Comparison of ENCODE assay signal across 8 cellular contexts in genomic region chr11:70471254-70471653, GRCh38.
A peak's percentile ranks its signal among the peaks of the same experiment; 100 is the strongest.
DNase-seq lines count a peak whose midpoint lies in the region; ATAC-seq and TF ChIP-seq lines count a peak whose summit lies in the region.

No MANE protein-coding gene starts in this region.

- H3K4me2 ChIP-seq in SK-N-SH = no peak overlapping the region

- H3K4me1 ChIP-seq in SK-N-SH (ENCODE audit: control insufficient read depth in 1 of 2, insufficient read depth in 2 of 2, low read depth in 1 of 2, low read length in 1 of 2) (no peaks in the 10 kb centered on the region; a peak in 1 of 4 replicates), Peyer's patch (no peaks in the 10 kb centered on the region)

- no peak for ATAC-seq in SK-N-SH treated with all-trans-retinoic acid at 6 μM for 48 hours

- H3K27me3 ChIP-seq in SK-N-SH (ENCODE audit: insufficient read depth) (no peaks in the 10 kb centered on the region), WERI-Rb-1 (ENCODE audit: insufficient read depth, low read depth, severe bottlenecking) (no peaks in the 10 kb centered on the region), Peyer's patch (no peaks in the 10 kb centered on the region)

- H3K9me2 ChIP-seq in SK-N-SH = no peaks in the 10 kb centered on the region

- H3K36me3 Mint-ChIP-seq in osteocyte (ENCODE audit: unreplicated experiment) = no peaks in the 10 kb centered on the region

- no peaks in the 10 kb centered on the region for H3K79me2 ChIP-seq in SK-N-SH (ENCODE audit: insufficient read depth)

- H3K27ac Mint-ChIP-seq in osteocyte (ENCODE audit: unreplicated experiment) = no peak overlapping the region

- H3K9me3 ChIP-seq in SK-N-SH (no peaks in the 10 kb centered on the region), WERI-Rb-1 (ENCODE audit: severe bottlenecking) (no peaks in the 10 kb centered on the region), Peyer's patch (no peaks in the 10 kb centered on the region)

- H3K27ac ChIP-seq in SK-N-SH (ENCODE audit: low read depth in 2 of 2, low read length in 1 of 2) = no peak overlapping the region
- H3K27ac ChIP-seq in WERI-Rb-1 = no peak overlapping the region
- no peak overlapping the region for H3K27ac ChIP-seq in Peyer's patch

- H3K27me3 Mint-ChIP-seq in osteocyte (ENCODE audit: unreplicated experiment) = peaks cover 19% of the 10 kb centered on the region

- no peaks in the 10 kb centered on the region for H3K9me3 Mint-ChIP-seq in osteocyte (ENCODE audit: unreplicated experiment)

- CTCF ChIA-PET in SK-N-SH (lab: Yijun Ruan, JAX) = interaction anchor here (0.6 to 2.9 kb wide), 7 partner anchors 10 to 344 kb away, joined by 3 to 9 read pairs (median 4); no protein-coding TSS in a partner anchor

- DNase-seq in SK-N-SH (peak; percentile 56), HUDEP-2 (lab: John Stamatoyannopoulos, UW; ENCODE audit: unreplicated experiment in 76 of 76) (peak in 73 of 76 experiments; percentile 28 to 91 (median 74)), WERI-Rb-1 (peak; percentile 62), osteocyte (ENCODE audit: extremely low spot score, unreplicated experiment) (no peak), Peyer's patch (no peak), SHP77 treated with DMSO at 0.1 percent for 48 hours (lab: John Stamatoyannopoulos, UW) (no peak), COLO668 (lab: John Stamatoyannopoulos, UW; ENCODE audit: unreplicated experiment) (no peak)

- no peak for TF ChIP-seq POLR2A in Peyer's patch (IDR thresholded peaks at IDR 0.05)

- no peaks in the 10 kb centered on the region for H3K4me1 Mint-ChIP-seq in osteocyte (ENCODE audit: unreplicated experiment)

- H3F3A ChIP-seq in SK-N-SH (replicated peaks; ENCODE audit: insufficient read depth) = no peaks in the 10 kb centered on the region

- 40% methylated on average over 7 of the region's 7 CpGs for WGBS in SK-N-SH (ENCODE audit: low lambda C conversion rate)

- H3K4me3 ChIP-seq in SK-N-SH (ENCODE audit: low read depth in 2 of 2, low read length in 1 of 2) (no peak overlapping the region), WERI-Rb-1 (ENCODE audit: low read depth, low read length) (no peak overlapping the region), Peyer's patch (no peak overlapping the region)

- no peak for TF ChIP-seq RAD21 in SK-N-SH (IDR thresholded peaks at IDR 0.05; ENCODE audit: low read length)

- POLR2A ChIA-PET in SK-N-SH (lab: Yijun Ruan, JAX) = no interaction called here

- no peaks in the 10 kb centered on the region for H4K20me1 ChIP-seq in SK-N-SH (ENCODE audit: insufficient read depth)

- no peak overlapping the region for H3K4me3 Mint-ChIP-seq in osteocyte (ENCODE audit: unreplicated experiment)

- no peak for TF ChIP-seq EP300 in SK-N-SH (IDR thresholded peaks at IDR 0.05; ENCODE audit: borderline replicate concordance in 1 of 2, low read depth in 1 of 2, low read length in 1 of 2)

- no peak overlapping the region for H3K9ac ChIP-seq in SK-N-SH

- H3K36me3 ChIP-seq in SK-N-SH (replicated peaks in 1 of 2; ENCODE audit: control insufficient read depth in 1 of 2, insufficient read depth in 2 of 2, low read length in 1 of 2) = no peaks in the 10 kb centered on the region
- no peaks in the 10 kb centered on the region for H3K36me3 ChIP-seq in WERI-Rb-1
- H3K36me3 ChIP-seq in Peyer's patch = no peaks in the 10 kb centered on the region

- H2AFZ ChIP-seq in SK-N-SH (ENCODE audit: low read depth) = no peak overlapping the region

- TF ChIP-seq CTCF in SK-N-SH (IDR thresholded peaks at IDR 0.05) (peak; percentile 30), WERI-Rb-1 (IDR thresholded peaks at IDR 0.05; ENCODE audit: low read depth, low read length) (peak; percentile 46; the same call in 1 of the 2 replicates), osteocyte (IDR thresholded peaks at IDR 0.05) (peak; percentile 29), Peyer's patch (IDR thresholded peaks at IDR 0.05) (peak in 1 of 6 experiments; percentile 16)

TF ChIP-seq in SK-N-SH, 30 proteins besides CTCF, POLR2A, EP300 and RAD21:
- TF ChIP-seq MEF2A (IDR thresholded peaks at IDR 0.05; ENCODE audit: borderline replicate concordance, low read depth) = no peak
- no peak for TF ChIP-seq MXI1 (IDR thresholded peaks at IDR 0.05; ENCODE audit: low read depth, low read length)
- no peak for TF ChIP-seq FOXJ3 (CRISPR knock-in tag; IDR thresholded peaks at IDR 0.05)
- TF ChIP-seq GABPA (IDR thresholded peaks at IDR 0.05; ENCODE audit: low read depth) = no peak

TF ChIP-seq in SK-N-SH treated with all-trans-retinoic acid at 6 μM for 48 hours, 23 proteins besides CTCF, POLR2A, EP300 and RAD21:
- TF ChIP-seq OSR1 (CRISPR knock-in tag; IDR thresholded peaks at IDR 0.05) = no peak
- TF ChIP-seq ZFP3 (CRISPR knock-in tag; IDR thresholded peaks at IDR 0.05) = no peak
- no peak for TF ChIP-seq ARNTL (CRISPR knock-in tag; IDR thresholded peaks at IDR 0.05; ENCODE audit: borderline replicate concordance, low read depth)
- TF ChIP-seq SNAI2 (CRISPR knock-in tag; IDR thresholded peaks at IDR 0.05) = no peak

Comparison
In these comparisons a context has a peak if more than half of its experiments do, and no peak if none do; other contexts are left out.
1. DNase-seq: peak in SK-N-SH (single experiment), HUDEP-2 (73 of 76) and WERI-Rb-1 (single experiment); none in osteocyte (single experiment), Peyer's patch (0 of 3), SHP77 treated with DMSO at 0.1 percent for 48 hours (single experiment) and COLO668 (single experiment).